In genomic region chr4:175953960-175954521, GRCh38 we compare ENCODE assay signal across 9 cellular contexts.
A peak's percentile ranks its signal among the peaks of the same experiment; 100 is the strongest.
DNase-seq lines count a peak whose midpoint lies in the region; ATAC-seq and TF ChIP-seq lines count a peak whose summit lies in the region.
"Had no signal": no experiment of that assay in that cellular context is flagged by ENCODE, and none has a peak within 500 bp of the region (broad histone marks: within the 10 kb centered on the region; RNA-seq: fewer than 3 reads in every experiment).

No MANE protein-coding gene starts in this region.

- no peak overlapping the region for H3K27ac ChIP-seq in suprapubic skin
- H3K27ac ChIP-seq: left ventricle myocardium inferior had no signal

- no peaks in the 10 kb centered on the region for H3K36me3 Mint-ChIP-seq in activated T-helper 2 cell treated with anti-CD3 and anti-CD28 coated beads, Interferon-gamma antibody, Interleukin-2, Interleukin-4, amounts not matched to agents 10 μg/mL and 5 μg/mL and 100 μg/mL, durations not matched to agents 14 hours and 24 hours and 36 hours (ENCODE audit: low read depth)
- no peaks in the 10 kb centered on the region for H3K36me3 Mint-ChIP-seq in activated naive CD8-positive, alpha-beta T cell treated with anti-CD3 and anti-CD28 coated beads, Interleukin-2, amount 50 U/mL, for 24 hours (ENCODE audit: low read depth)

- H3K4me3 Mint-ChIP-seq in activated T-helper 2 cell treated with anti-CD3 and anti-CD28 coated beads, Interferon-gamma antibody, Interleukin-2, Interleukin-4, amounts not matched to agents 10 μg/mL and 5 μg/mL and 100 μg/mL, durations not matched to agents 14 hours and 24 hours and 36 hours (ENCODE audit: low read depth), result no peak overlapping the region
- no peak overlapping the region for H3K4me3 Mint-ChIP-seq in activated naive CD8-positive, alpha-beta T cell treated with anti-CD3 and anti-CD28 coated beads, Interleukin-2, amount 50 U/mL, for 24 hours

- H3K27me3 Mint-ChIP-seq in activated T-helper 2 cell treated with anti-CD3 and anti-CD28 coated beads, Interferon-gamma antibody, Interleukin-2, Interleukin-4, amounts not matched to agents 10 μg/mL and 5 μg/mL and 100 μg/mL, durations not matched to agents 14 hours and 24 hours and 36 hours (ENCODE audit: low read depth), result no peaks in the 10 kb centered on the region
- no peaks in the 10 kb centered on the region for H3K27me3 Mint-ChIP-seq in activated naive CD8-positive, alpha-beta T cell treated with anti-CD3 and anti-CD28 coated beads, Interleukin-2, amount 50 U/mL, for 24 hours

- no peak overlapping the region for H3K4me3 ChIP-seq in suprapubic skin
- H3K4me3 ChIP-seq: left ventricle myocardium inferior had no signal

- no peaks in the 10 kb centered on the region for H3K9me3 Mint-ChIP-seq in activated T-helper 2 cell treated with anti-CD3 and anti-CD28 coated beads, Interferon-gamma antibody, Interleukin-2, Interleukin-4, amounts not matched to agents 10 μg/mL and 5 μg/mL and 100 μg/mL, durations not matched to agents 14 hours and 24 hours and 36 hours
- H3K9me3 Mint-ChIP-seq in activated naive CD8-positive, alpha-beta T cell treated with anti-CD3 and anti-CD28 coated beads, Interleukin-2, amount 50 U/mL, for 24 hours, result no peaks in the 10 kb centered on the region

- no peaks in the 10 kb centered on the region for H3K9me3 ChIP-seq in suprapubic skin
- H3K9me3 ChIP-seq: left ventricle myocardium inferior had no signal

- H3K27me3 ChIP-seq in suprapubic skin, result no peaks in the 10 kb centered on the region

- TF ChIP-seq CTCF in suprapubic skin (IDR thresholded peaks at IDR 0.05), result no peak

- 94% methylated on average over 5 of the region's 5 CpGs for WGBS in suprapubic skin

- ATAC-seq in GM18909 (IDR thresholded peaks at IDR 0.05; ENCODE audit: poor library complexity, unreplicated experiment) (peak; percentile 94), HG02885 (IDR thresholded peaks at IDR 0.05; ENCODE audit: poor library complexity, unreplicated experiment) (peak; percentile 95)
- no peak for ATAC-seq in activated naive CD8-positive, alpha-beta T cell treated with anti-CD3 and anti-CD28 coated beads, Interleukin-2, amount 50 U/mL, for 24 hours

- H3K4me1 ChIP-seq in suprapubic skin, result no peaks in the 10 kb centered on the region
- H3K4me1 ChIP-seq: left ventricle myocardium inferior had no signal

- no peak for TF ChIP-seq POLR2A in suprapubic skin (IDR thresholded peaks at IDR 0.05)

- no peaks in the 10 kb centered on the region for H3K36me3 ChIP-seq in suprapubic skin
- H3K36me3 ChIP-seq: left ventricle myocardium inferior had no signal

- no peak overlapping the region for H3K27ac Mint-ChIP-seq in activated T-helper 2 cell treated with anti-CD3 and anti-CD28 coated beads, Interferon-gamma antibody, Interleukin-2, Interleukin-4, amounts not matched to agents 10 μg/mL and 5 μg/mL and 100 μg/mL, durations not matched to agents 14 hours and 24 hours and 36 hours
- H3K27ac Mint-ChIP-seq in activated naive CD8-positive, alpha-beta T cell treated with anti-CD3 and anti-CD28 coated beads, Interleukin-2, amount 50 U/mL, for 24 hours, result no peak overlapping the region

- DNase-seq in AML-193 (lab: John Stamatoyannopoulos, UW), result peak; percentile 1 to 35
- DNase-seq in OCI-M1 (lab: John Stamatoyannopoulos, UW), result peak; percentile 53
- DNase-seq in NCI-H446 (lab: John Stamatoyannopoulos, UW), result no peak
- no peak for DNase-seq in activated T-helper 2 cell treated with anti-CD3 and anti-CD28 coated beads, Interferon-gamma antibody, Interleukin-2, Interleukin-4, amounts not matched to agents 10 μg/mL and 5 μg/mL and 100 μg/mL, durations not matched to agents 14 hours and 24 hours and 36 hours (ENCODE audit: low spot score)
- no peak for DNase-seq in activated naive CD8-positive, alpha-beta T cell treated with anti-CD3 and anti-CD28 coated beads, Interleukin-2, amount 50 U/mL, for 24 hours
- no peak for DNase-seq in suprapubic skin (ENCODE audit: low spot score in 2 of 2)
- DNase-seq: left ventricle myocardium inferior had no signal

- H3K4me1 Mint-ChIP-seq in activated T-helper 2 cell treated with anti-CD3 and anti-CD28 coated beads, Interferon-gamma antibody, Interleukin-2, Interleukin-4, amounts not matched to agents 10 μg/mL and 5 μg/mL and 100 μg/mL, durations not matched to agents 14 hours and 24 hours and 36 hours (ENCODE audit: low read depth), result no peaks in the 10 kb centered on the region
- H3K4me1 Mint-ChIP-seq in activated naive CD8-positive, alpha-beta T cell treated with anti-CD3 and anti-CD28 coated beads, Interleukin-2, amount 50 U/mL, for 24 hours, result no peaks in the 10 kb centered on the region

- intact Hi-C loops in activated T-helper 2 cell treated with anti-CD3 and anti-CD28 coated beads, Interferon-gamma antibody, Interleukin-2, Interleukin-4, amounts not matched to agents 10 μg/mL and 5 μg/mL and 100 μg/mL, durations not matched to agents 14 hours and 24 hours and 36 hours (cut with micrococcal nuclease), result no loop called here

- no peak for TF ChIP-seq EP300 in suprapubic skin (IDR thresholded peaks at IDR 0.05)

Comparison
In these comparisons a context has a peak if more than half of its experiments do, and no peak if none do; other contexts are left out.
1. DNase-seq: peak in AML-193 (2 of 2) and OCI-M1 (single experiment); none in NCI-H446 (0 of 2), activated T-helper 2 cell treated with anti-CD3 and anti-CD28 coated beads, Interferon-gamma antibody, Interleukin-2, Interleukin-4, amounts not matched to agents 10 μg/mL and 5 μg/mL and 100 μg/mL, durations not matched to agents 14 hours and 24 hours and 36 hours (single experiment), activated naive CD8-positive, alpha-beta T cell treated with anti-CD3 and anti-CD28 coated beads, Interleukin-2, amount 50 U/mL, for 24 hours (single experiment) and suprapubic skin (0 of 2).